Comparison of ENCODE assay signal across 2 cellular contexts in genomic region chr9:134412298-134412711, GRCh38.
TF ChIP-seq lines count a peak whose summit lies in the region.

No MANE protein-coding gene starts in this region.

TF ChIP-seq in A549, 52 proteins besides CTCF, POLR2A, EP300 and RAD21 (continued from another document):
- TF ChIP-seq NFE2L2 (conservative IDR thresholded peaks at IDR 0.05; ENCODE audit: low read length) (no peak), HDAC2 (IDR thresholded peaks at IDR 0.05) (no peak), FOSB (CRISPR knock-in tag; IDR thresholded peaks at IDR 0.05) (no peak)
- TF ChIP-seq, protein P1, sequence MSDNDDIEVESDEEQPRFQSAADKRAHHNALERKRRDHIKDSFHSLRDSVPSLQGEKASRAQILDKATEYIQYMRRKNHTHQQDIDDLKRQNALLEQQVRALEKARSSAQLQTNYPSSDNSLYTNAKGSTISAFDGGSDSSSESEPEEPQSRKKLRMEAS (IDR thresholded peaks at IDR 0.05) = no peak

TF ChIP-seq in GM23338, 12 proteins besides CTCF, POLR2A, EP300 and RAD21 (continued from another document):
- TF ChIP-seq ZNF462 (CRISPR knock-in tag; IDR thresholded peaks at IDR 0.05) = no peak
- no peak for TF ChIP-seq ZNF114 (CRISPR knock-in tag; IDR thresholded peaks at IDR 0.05)
